8 cellular contexts compared by ENCODE assay signal in genomic region chr10:22513483-22514413, GRCh38.
DNase-seq lines count a peak whose midpoint lies in the region; ATAC-seq and TF ChIP-seq lines count a peak whose summit lies in the region.
"Not testable (repeated sequence)": the region's sequence is repeated elsewhere in the genome, so short reads cannot be mapped to it uniquely, and the experiment has no call there.

No MANE protein-coding gene starts in this region.

- peak overlapping the region; percentile 56 for H3K4me3 Mint-ChIP-seq in WTC11
- H3K4me3 Mint-ChIP-seq in naive B cell, result not testable (repeated sequence)

- H3K27ac Mint-ChIP-seq in WTC11, naive B cell: not testable (repeated sequence)

- TF ChIP-seq CTCF in A673 (conservative IDR thresholded peaks at IDR 0.05; ENCODE audit: low read depth, low read length), result peak; percentile 35
- TF ChIP-seq CTCF in HEK293 (tag by site-specific recombination; IDR thresholded peaks at IDR 0.05); WTC11 (IDR thresholded peaks at IDR 0.05): not testable (repeated sequence)

- H3K4me2 ChIP-seq in skeletal muscle satellite cell (ENCODE audit: low read length), result peak overlapping the region; percentile 62

- not testable (repeated sequence) for H3K4me1 Mint-ChIP-seq in WTC11, naive B cell

- H3K36me3 ChIP-seq in A673 (ENCODE audit: insufficient read depth, low read length, poor library complexity, severe bottlenecking); HEK293 (ENCODE audit: control insufficient read depth in 2 of 2, insufficient read depth in 1 of 2, low read length in 2 of 2); skeletal muscle satellite cell (ENCODE audit: insufficient read depth, low read length): not testable (repeated sequence)

- ATAC-seq in WTC11, result peak; percentile 95
- peak; percentile 42 for ATAC-seq in esophagus mucosa
- peak in 1 of 2 donors; percentile 32 for ATAC-seq in naive B cell (ENCODE audit: low read depth in 2 of 2)

- H3K9me3 Mint-ChIP-seq in WTC11 (peaks cover 29% of the 10 kb centered on the region), naive B cell (peaks cover 0 to 19% (median 9%) of the 10 kb centered on the region in 7 donors)

- DNase-seq in A673 (ENCODE audit: low spot score) (peak; percentile 31), NCI-H510A (lab: John Stamatoyannopoulos, UW) (peak; percentile 20), WTC11 (ENCODE audit: low spot score) (peak; percentile 80), islet precursor cell (peak; percentile 94), naive B cell (peak; percentile 8)

- not testable (repeated sequence) for H3K4me1 ChIP-seq in A673 (ENCODE audit: insufficient read depth, low read length, poor library complexity, severe bottlenecking); HEK293 (ENCODE audit: control insufficient read depth, insufficient read depth, low read length); skeletal muscle satellite cell (ENCODE audit: control insufficient read depth, insufficient read depth, low read length)

- not testable (repeated sequence) for H3K4me3 ChIP-seq in A673 (ENCODE audit: low read depth, low read length, poor library complexity, severe bottlenecking); HEK293 (ENCODE audit: low read depth, low read length)
- H3K4me3 ChIP-seq in skeletal muscle satellite cell (ENCODE audit: low read length), result peak overlapping the region; percentile 10

- CTCF ChIA-PET in A673 (lab: Charles Lee), result not testable (repeated sequence)
- CTCF ChIA-PET in HEK293 (lab: Yijun Ruan, JAX), result interaction anchor here (0.7 to 1.2 kb wide), 3 partner anchors 17 to 330 kb away, joined by 3 to 4 read pairs (median 3); no protein-coding TSS in a partner anchor
- CTCF ChIA-PET in WTC11 (lab: Charles Lee), result interaction anchor here (1.1 to 1.4 kb wide), 3 partner anchors 17 to 55 kb away, joined by 3 to 4 read pairs (median 4); no protein-coding TSS in a partner anchor

- peaks cover 47% of the 10 kb centered on the region for H3K27me3 Mint-ChIP-seq in WTC11 (ENCODE audit: low read depth)
- peaks cover 5 to 14% (median 14%) of the 10 kb centered on the region in 3 donors for H3K27me3 Mint-ChIP-seq in naive B cell

- H3K36me3 Mint-ChIP-seq in WTC11, result not testable (repeated sequence)
- peaks cover 5 to 11% of the 10 kb centered on the region in 2 donors for H3K36me3 Mint-ChIP-seq in naive B cell

- intact Hi-C loops in A673 (cut with micrococcal nuclease; ENCODE audit: unreplicated experiment), result not testable (repeated sequence)

- not testable (repeated sequence) for H3K27me3 ChIP-seq in A673 (replicated peaks; ENCODE audit: insufficient read depth, low read depth, low read length, poor library complexity); skeletal muscle satellite cell (ENCODE audit: control insufficient read depth, insufficient read depth, low read length)

- not testable (repeated sequence) for H3K9ac ChIP-seq in skeletal muscle satellite cell (ENCODE audit: low read depth, low read length)

- not testable (repeated sequence) for BruUV-seq in A673 (replicated peaks; lab: Mats Ljungman, UMichigan)

- POLR2A ChIA-PET in A673 (lab: Charles Lee; ENCODE audit: low non-redundant PET); HEK293 (lab: Yijun Ruan, JAX); WTC11 (lab: Charles Lee): not testable (repeated sequence)

- not testable (repeated sequence) for H3K27ac ChIP-seq in A673 (ENCODE audit: low read depth, low read length, poor library complexity, severe bottlenecking)
- H3K27ac ChIP-seq in HEK293 (ENCODE audit: extremely low read depth, low read depth, low read length), result peak overlapping the region; percentile 18; the same call in 1 of the 2 replicates

- H3K9me3 ChIP-seq in A673 (ENCODE audit: low read depth, low read length, poor library complexity, severe bottlenecking); HEK293 (ENCODE audit: control insufficient read depth, insufficient read depth, low read depth, low read length); skeletal muscle satellite cell (replicated peaks; ENCODE audit: low read length): not testable (repeated sequence)

TF ChIP-seq in HEK293, 187 proteins besides CTCF, POLR2A, EP300 and RAD21 (continues in another document):
- TF ChIP-seq, protein P1, sequence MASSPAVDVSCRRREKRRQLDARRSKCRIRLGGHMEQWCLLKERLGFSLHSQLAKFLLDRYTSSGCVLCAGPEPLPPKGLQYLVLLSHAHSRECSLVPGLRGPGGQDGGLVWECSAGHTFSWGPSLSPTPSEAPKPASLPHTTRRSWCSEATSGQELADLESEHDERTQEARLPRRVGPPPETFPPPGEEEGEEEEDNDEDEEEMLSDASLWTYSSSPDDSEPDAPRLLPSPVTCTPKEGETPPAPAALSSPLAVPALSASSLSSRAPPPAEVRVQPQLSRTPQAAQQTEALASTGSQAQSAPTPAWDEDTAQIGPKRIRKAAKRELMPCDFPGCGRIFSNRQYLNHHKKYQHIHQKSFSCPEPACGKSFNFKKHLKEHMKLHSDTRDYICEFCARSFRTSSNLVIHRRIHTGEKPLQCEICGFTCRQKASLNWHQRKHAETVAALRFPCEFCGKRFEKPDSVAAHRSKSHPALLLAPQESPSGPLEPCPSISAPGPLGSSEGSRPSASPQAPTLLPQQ (tag by site-specific recombination; IDR thresholded peaks at IDR 0.05), result peak; percentile 94
- TF ChIP-seq EGR2 (tag by site-specific recombination; IDR thresholded peaks at IDR 0.05; ENCODE audit: low read depth), result peak; percentile 81

TF ChIP-seq in WTC11, 78 proteins besides CTCF, POLR2A, EP300 and RAD21:
- TF ChIP-seq FOXK1 (CRISPR knock-in tag; IDR thresholded peaks at IDR 0.05) (peak; percentile 81; the same call in 1 of the 2 replicates), TEAD1 (CRISPR knock-in tag; IDR thresholded peaks at IDR 0.05) (peak; percentile 50; the same call in 1 of the 2 replicates)

Comparison
In these comparisons a context has a peak if more than half of its experiments do, and no peak if none do; other contexts are left out.
1. DNase-seq: peak in every context shown above with its lines; median percentile 94 in islet precursor cell; 80 in WTC11; 31 in A673; 20 in NCI-H510A; 8 in naive B cell.